ENCODE assay signal across 6 cellular contexts in genomic region chr18:55967019-55967418, GRCh38.
"Had no signal": no experiment of that assay in that cellular context is flagged by ENCODE, and none has a peak within 500 bp of the region (broad histone marks: within the 10 kb centered on the region; RNA-seq: fewer than 3 reads in every experiment).

No MANE protein-coding gene starts in this region.

- DNase-seq: IMR-90, KBM-7, KG1 had no signal

- H3K27ac ChIP-seq: HL-60 had no signal

- ATAC-seq: HepG2, K562 had no signal

- H3K4me3 ChIP-seq: K562 had no signal
